1 cellular context compared by ENCODE assay signal in genomic region chr10:87635498-87636312, GRCh38.
TF ChIP-seq lines count a peak whose summit lies in the region.

No MANE protein-coding gene starts in this region.

TF ChIP-seq in HepG2, 621 proteins besides CTCF, POLR2A, EP300 and RAD21 (continued from another document and continues in another):
- TF ChIP-seq HINFP (CRISPR knock-in tag; IDR thresholded peaks at IDR 0.05; ENCODE audit: low read depth) (no peak), HNF4A (CRISPR knock-in tag; IDR thresholded peaks at IDR 0.05) (no peak), TFE3 (CRISPR knock-in tag; IDR thresholded peaks at IDR 0.05) (no peak), MTA3 (CRISPR knock-in tag; IDR thresholded peaks at IDR 0.05) (no peak), TCF7L2 (IDR thresholded peaks at IDR 0.05; ENCODE audit: low read depth, low read length) (no peak), NPAS2 (CRISPR knock-in tag; IDR thresholded peaks at IDR 0.05; ENCODE audit: borderline replicate concordance) (no peak), ZNF619 (CRISPR knock-in tag; IDR thresholded peaks at IDR 0.05) (no peak), ATF5 (CRISPR knock-in tag; IDR thresholded peaks at IDR 0.05; ENCODE audit: low read depth) (no peak), GATAD1 (CRISPR knock-in tag; IDR thresholded peaks at IDR 0.05) (no peak), MEIS1 (CRISPR knock-in tag; IDR thresholded peaks at IDR 0.05; ENCODE audit: borderline replicate concordance) (no peak), ZFX (CRISPR knock-in tag; IDR thresholded peaks at IDR 0.05; ENCODE audit: low read depth) (peak; percentile 18; the same call in 1 of the 2 replicates), ZNF567 (CRISPR knock-in tag; IDR thresholded peaks at IDR 0.05; ENCODE audit: borderline replicate concordance) (no peak), BCL6 (CRISPR knock-in tag; IDR thresholded peaks at IDR 0.05) (peak; percentile 42; the same call in 1 of the 2 replicates), IKZF1 (IDR thresholded peaks at IDR 0.05) (no peak), HOXA7 (CRISPR knock-in tag; IDR thresholded peaks at IDR 0.05) (no peak), KDM1A (CRISPR knock-in tag; IDR thresholded peaks at IDR 0.05) (no peak), ZFP90 (CRISPR knock-in tag; IDR thresholded peaks at IDR 0.05; ENCODE audit: borderline replicate concordance) (no peak), SUZ12 (IDR thresholded peaks at IDR 0.05; ENCODE audit: low read depth, low read length) (no peak), GMEB2 (CRISPR knock-in tag; IDR thresholded peaks at IDR 0.05; ENCODE audit: low read depth) (no peak), AKNA (CRISPR knock-in tag; IDR thresholded peaks at IDR 0.05; ENCODE audit: borderline replicate concordance) (no peak), GABPB1 (CRISPR knock-in tag; IDR thresholded peaks at IDR 0.05) (0 out of 2 replicates have a peak, but pooled peaks have one; percentile 25), NR2F6 (IDR thresholded peaks at IDR 0.05) (no peak), NR2F6 (CRISPR knock-in tag; IDR thresholded peaks at IDR 0.05) (no peak), MYPOP (CRISPR knock-in tag; IDR thresholded peaks at IDR 0.05) (no peak), RBM39 (IDR thresholded peaks at IDR 0.05; ENCODE audit: low read depth, low read length, poor library complexity, severe bottlenecking) (no peak), CHD4 (IDR thresholded peaks at IDR 0.05; ENCODE audit: borderline replicate concordance, low read length) (no peak), CSRNP2 (CRISPR knock-in tag; conservative IDR thresholded peaks at IDR 0.05; ENCODE audit: low read depth) (no peak), ZNF556 (CRISPR knock-in tag; IDR thresholded peaks at IDR 0.05; ENCODE audit: borderline replicate concordance) (no peak), GFI1 (CRISPR knock-in tag; IDR thresholded peaks at IDR 0.05; ENCODE audit: borderline replicate concordance) (no peak), BHLHE40 (IDR thresholded peaks at IDR 0.05; ENCODE audit: low read length) (no peak), TEAD3 (CRISPR knock-in tag; optimal IDR thresholded peaks at IDR 0.05; ENCODE audit: borderline replicate concordance) (peak; percentile 64), TRIM22 (IDR thresholded peaks at IDR 0.05) (no peak), PLSCR1 (CRISPR knock-in tag; IDR thresholded peaks at IDR 0.05; ENCODE audit: borderline replicate concordance) (no peak), NR2C2 (CRISPR knock-in tag; IDR thresholded peaks at IDR 0.05; ENCODE audit: borderline replicate concordance) (no peak), TBX2 (CRISPR knock-in tag; IDR thresholded peaks at IDR 0.05; ENCODE audit: borderline replicate concordance) (no peak), TGIF2 (CRISPR knock-in tag; IDR thresholded peaks at IDR 0.05) (0 out of 2 replicates have a peak, but pooled peaks have one; percentile 30), WIZ (CRISPR knock-in tag; IDR thresholded peaks at IDR 0.05) (no peak), ZMYM2 (CRISPR knock-in tag; IDR thresholded peaks at IDR 0.05) (no peak), BATF2 (CRISPR knock-in tag; IDR thresholded peaks at IDR 0.05) (no peak), FLYWCH1 (CRISPR knock-in tag; IDR thresholded peaks at IDR 0.05) (no peak), HDAC6 (IDR thresholded peaks at IDR 0.05; ENCODE audit: low read depth, low read length) (no peak), E2F5 (CRISPR knock-in tag; conservative IDR thresholded peaks at IDR 0.05) (no peak), NCOA5 (CRISPR knock-in tag; IDR thresholded peaks at IDR 0.05) (no peak), NCOA2 (CRISPR knock-in tag; IDR thresholded peaks at IDR 0.05) (no peak), ZNF468 (CRISPR knock-in tag; IDR thresholded peaks at IDR 0.05) (no peak), ZFP1 (CRISPR knock-in tag; IDR thresholded peaks at IDR 0.05) (no peak), CREBL2 (CRISPR knock-in tag; IDR thresholded peaks at IDR 0.05; ENCODE audit: borderline replicate concordance) (no peak), ZNF30 (CRISPR knock-in tag; IDR thresholded peaks at IDR 0.05) (no peak), ZNF652 (CRISPR knock-in tag; IDR thresholded peaks at IDR 0.05; ENCODE audit: borderline replicate concordance, low read depth) (no peak), ZZZ3 (CRISPR knock-in tag; IDR thresholded peaks at IDR 0.05; ENCODE audit: borderline replicate concordance) (no peak)
